In genomic region chr5:131747180-131748105, GRCh38 we compare ENCODE assay signal across 9 cellular contexts. TPM values are rescaled to one million over a fixed set of nuclear protein-coding genes. Genes with fewer than 3 reads are reported as not detected.
A peak's percentile ranks its signal among the peaks of the same experiment; 100 is the strongest.
DNase-seq lines count a peak whose midpoint lies in the region; ATAC-seq and TF ChIP-seq lines count a peak whose summit lies in the region.
"Had no signal": no experiment of that assay in that cellular context is flagged by ENCODE, and none has a peak within 500 bp of the region (broad histone marks: within the 10 kb centered on the region; RNA-seq: fewer than 3 reads in every experiment).

No MANE protein-coding gene starts in this region.

- H3K4me1 Mint-ChIP-seq in activated naive CD4-positive, alpha-beta T cell treated with anti-CD3 and anti-CD28 coated beads for 36 hours (ENCODE audit: low read depth) = peaks cover 37% of the 10 kb centered on the region
- H3K4me1 Mint-ChIP-seq in activated T-helper 1 cell treated with anti-CD3 and anti-CD28 coated beads, Interleukin-12 subunit alpha, Interleukin-12 subunit beta, Interleukin-2, Interleukin-4 antibody, amounts not matched to agents 30 ng/mL and 10 ng/mL and 1 ng/mL, durations not matched to agents 14 hours and 24 hours and 36 hours (ENCODE audit: low read depth) = peaks cover 40% of the 10 kb centered on the region

- no peak for DNase-seq in activated naive CD4-positive, alpha-beta T cell treated with anti-CD3 and anti-CD28 coated beads for 36 hours
- DNase-seq in activated naive CD4-positive, alpha-beta T cell treated with anti-CD3 and anti-CD28 coated beads, Interleukin-2, amount 50 U/mL, for 16 hours = no peak
- no peak for DNase-seq in activated T-helper 1 cell treated with anti-CD3 and anti-CD28 coated beads, Interleukin-12 subunit alpha, Interleukin-12 subunit beta, Interleukin-2, Interleukin-4 antibody, amounts not matched to agents 30 ng/mL and 10 ng/mL and 1 ng/mL, durations not matched to agents 14 hours and 24 hours and 36 hours (ENCODE audit: low spot score)
- DNase-seq in stimulated activated naive CD8-positive, alpha-beta T cell treated with anti-CD3 and anti-CD28 coated beads, Interleukin-15, Interleukin-2, amounts not matched to agents 100 U/mL and 50 U/mL, for 24 hours = no peak
- DNase-seq in C1 segment of cervical spinal cord (lab: John Stamatoyannopoulos, UW) (no peak), NCI-H2081 (lab: John Stamatoyannopoulos, UW) (no peak), A673 (ENCODE audit: low spot score) (no peak)

- no peaks in the 10 kb centered on the region for H3K4me1 ChIP-seq in A673 (ENCODE audit: insufficient read depth, low read length, poor library complexity, severe bottlenecking)

- H3K9me3 Mint-ChIP-seq in activated naive CD4-positive, alpha-beta T cell treated with anti-CD3 and anti-CD28 coated beads for 36 hours = peaks cover under 1% of the 10 kb centered on the region
- H3K9me3 Mint-ChIP-seq in activated T-helper 1 cell treated with anti-CD3 and anti-CD28 coated beads, Interleukin-12 subunit alpha, Interleukin-12 subunit beta, Interleukin-2, Interleukin-4 antibody, amounts not matched to agents 30 ng/mL and 10 ng/mL and 1 ng/mL, durations not matched to agents 14 hours and 24 hours and 36 hours = no peaks in the 10 kb centered on the region

- peak overlapping the region; percentile 49 for H3K4me3 Mint-ChIP-seq in activated naive CD4-positive, alpha-beta T cell treated with anti-CD3 and anti-CD28 coated beads for 36 hours
- peak overlapping the region; percentile 40 for H3K4me3 Mint-ChIP-seq in activated T-helper 1 cell treated with anti-CD3 and anti-CD28 coated beads, Interleukin-12 subunit alpha, Interleukin-12 subunit beta, Interleukin-2, Interleukin-4 antibody, amounts not matched to agents 30 ng/mL and 10 ng/mL and 1 ng/mL, durations not matched to agents 14 hours and 24 hours and 36 hours

- no peaks in the 10 kb centered on the region for H3K9me3 ChIP-seq in A673 (ENCODE audit: low read depth, low read length, poor library complexity, severe bottlenecking)

- no peaks in the 10 kb centered on the region for H3K27me3 Mint-ChIP-seq in activated naive CD4-positive, alpha-beta T cell treated with anti-CD3 and anti-CD28 coated beads for 36 hours (ENCODE audit: low read depth)
- H3K27me3 Mint-ChIP-seq in activated T-helper 1 cell treated with anti-CD3 and anti-CD28 coated beads, Interleukin-12 subunit alpha, Interleukin-12 subunit beta, Interleukin-2, Interleukin-4 antibody, amounts not matched to agents 30 ng/mL and 10 ng/mL and 1 ng/mL, durations not matched to agents 14 hours and 24 hours and 36 hours (ENCODE audit: insufficient read depth) = no peaks in the 10 kb centered on the region

- BruUV-seq in A673 (replicated peaks; lab: Mats Ljungman, UMichigan) = no TSS peak

- H3K36me3 ChIP-seq in A673 (ENCODE audit: insufficient read depth, low read length, poor library complexity, severe bottlenecking) = no peaks in the 10 kb centered on the region

- H3K27ac ChIP-seq in A673 (ENCODE audit: low read depth, low read length, poor library complexity, severe bottlenecking) = no peak overlapping the region
- H3K27ac ChIP-seq: BLaER1 had no signal

- intact Hi-C loops in activated naive CD4-positive, alpha-beta T cell treated with anti-CD3 and anti-CD28 coated beads for 36 hours (cut with micrococcal nuclease) = loop anchor here (1.0 to 5.0 kb wide), 11 partner anchors 50 to 575 kb away; partner anchors contain the start of genes FNIP1, LYRM7 and RAPGEF6
- intact Hi-C loops in activated T-helper 1 cell treated with anti-CD3 and anti-CD28 coated beads, Interleukin-12 subunit alpha, Interleukin-12 subunit beta, Interleukin-2, Interleukin-4 antibody, amounts not matched to agents 30 ng/mL and 10 ng/mL and 1 ng/mL, durations not matched to agents 14 hours and 24 hours and 36 hours (cut with micrococcal nuclease) = loop anchor here (1.0 to 2.0 kb wide), 4 partner anchors 50 to 352 kb away; partner anchors contain the start of genes FNIP1 and RAPGEF6
- intact Hi-C loops in A673 (cut with micrococcal nuclease; ENCODE audit: unreplicated experiment) = no loop called here

- CTCF ChIA-PET in activated naive CD4-positive, alpha-beta T cell treated with anti-CD3 and anti-CD28 coated beads for 36 hours (lab: Charles Lee) = interaction anchor here (1.2 to 1.6 kb wide), 2 partner anchors 7 to 50 kb away, joined by 3 to 4 read pairs; partner anchors contain the start of gene FNIP1
- CTCF ChIA-PET in A673 (lab: Charles Lee) = no interaction called here

- no peak for TF ChIP-seq CTCF in A673 (conservative IDR thresholded peaks at IDR 0.05; ENCODE audit: low read depth, low read length)

- H3K4me3 ChIP-seq in A673 (ENCODE audit: low read depth, low read length, poor library complexity, severe bottlenecking) = no peak overlapping the region
- H3K4me3 ChIP-seq: BLaER1 had no signal

- POLR2A ChIA-PET in A673 (lab: Charles Lee; ENCODE audit: low non-redundant PET) = no interaction called here

- peak overlapping the region; percentile 85 for H3K27ac Mint-ChIP-seq in activated naive CD4-positive, alpha-beta T cell treated with anti-CD3 and anti-CD28 coated beads for 36 hours
- H3K27ac Mint-ChIP-seq in activated T-helper 1 cell treated with anti-CD3 and anti-CD28 coated beads, Interleukin-12 subunit alpha, Interleukin-12 subunit beta, Interleukin-2, Interleukin-4 antibody, amounts not matched to agents 30 ng/mL and 10 ng/mL and 1 ng/mL, durations not matched to agents 14 hours and 24 hours and 36 hours = peak overlapping the region; percentile 85

- peaks cover 9% of the 10 kb centered on the region for H3K36me3 Mint-ChIP-seq in activated naive CD4-positive, alpha-beta T cell treated with anti-CD3 and anti-CD28 coated beads for 36 hours (ENCODE audit: low read depth)
- H3K36me3 Mint-ChIP-seq in activated T-helper 1 cell treated with anti-CD3 and anti-CD28 coated beads, Interleukin-12 subunit alpha, Interleukin-12 subunit beta, Interleukin-2, Interleukin-4 antibody, amounts not matched to agents 30 ng/mL and 10 ng/mL and 1 ng/mL, durations not matched to agents 14 hours and 24 hours and 36 hours (ENCODE audit: low read depth) = peaks cover 24% of the 10 kb centered on the region

- peak; percentile 55 for ATAC-seq in HG03439 (IDR thresholded peaks at IDR 0.05; ENCODE audit: unreplicated experiment)
- peak; percentile 86 for ATAC-seq in stimulated activated naive CD8-positive, alpha-beta T cell treated with anti-CD3 and anti-CD28 coated beads, Interleukin-15, Interleukin-2, amounts not matched to agents 100 U/mL and 50 U/mL, for 24 hours

- H3K27me3 ChIP-seq in A673 (replicated peaks; ENCODE audit: insufficient read depth, low read depth, low read length, poor library complexity) = no peaks in the 10 kb centered on the region
- H3K27me3 ChIP-seq: BLaER1 had no signal

RNA-seq across cellular contexts. Expression of gene FNIP1, which starts 49.4 kb away (rescaled TPM):
- total RNA-seq in activated naive CD4-positive, alpha-beta T cell treated with anti-CD3 and anti-CD28 coated beads for 36 hours = 10 to 100 TPM; 16.8 to 17.8 TPM
- total RNA-seq in activated T-helper 1 cell treated with anti-CD3 and anti-CD28 coated beads, Interleukin-12 subunit alpha, Interleukin-12 subunit beta, Interleukin-2, Interleukin-4 antibody, amounts not matched to agents 30 ng/mL and 10 ng/mL and 1 ng/mL, durations not matched to agents 14 hours and 24 hours and 36 hours = 18.8 and 19.0 TPM in 2 replicates
- total RNA-seq in A673 (2021) = 19.0 and 22.9 TPM in 2 replicates
